13 cellular contexts compared by ENCODE assay signal in genomic region chr5:159849437-159850191, GRCh38.
DNase-seq lines count a peak whose midpoint lies in the region; ATAC-seq and TF ChIP-seq lines count a peak whose summit lies in the region.
"Had no signal": no experiment of that assay in that cellular context is flagged by ENCODE, and none has a peak within 500 bp of the region (broad histone marks: within the 10 kb centered on the region; RNA-seq: fewer than 3 reads in every experiment).

No MANE protein-coding gene starts in this region.

- no peaks in the 10 kb centered on the region for H3K36me3 ChIP-seq in ACC112 (ENCODE audit: insufficient read depth, low read length)
- H3K36me3 ChIP-seq in right lobe of liver = no peaks in the 10 kb centered on the region

- WGBS in right lobe of liver (ENCODE audit: insufficient coverage, low coverage, low lambda C conversion rate, missing lambda C conversion rate) = 84% methylated on average over 4 of the region's 4 CpGs

- no peaks in the 10 kb centered on the region for H3K9me3 Mint-ChIP-seq in activated CD4-positive, alpha-beta memory T cell treated with anti-CD3 and anti-CD28 coated beads for 36 hours
- H3K9me3 Mint-ChIP-seq: natural killer cell had no signal

- no peak for TF ChIP-seq POLR2A in right lobe of liver (IDR thresholded peaks at IDR 0.05)

- H3K27me3 ChIP-seq in ACC112 (ENCODE audit: insufficient read depth, low read length) (no peaks in the 10 kb centered on the region), right lobe of liver (no peaks in the 10 kb centered on the region)

- no peaks in the 10 kb centered on the region for H3K79me2 ChIP-seq in ACC112 (ENCODE audit: control insufficient read depth, insufficient read depth, low read length, unreplicated experiment)

- H3K36me3 Mint-ChIP-seq in activated CD4-positive, alpha-beta memory T cell treated with anti-CD3 and anti-CD28 coated beads for 36 hours = no peaks in the 10 kb centered on the region
- H3K36me3 Mint-ChIP-seq: activated naive CD8-positive, alpha-beta T cell; natural killer cell had no signal

- TF ChIP-seq CTCF in right lobe of liver (IDR thresholded peaks at IDR 0.05) = no peak

- CTCF ChIA-PET in activated CD4-positive, alpha-beta memory T cell treated with anti-CD3 and anti-CD28 coated beads for 36 hours (lab: Charles Lee) = no interaction called here

- no peak overlapping the region for H3K27ac Mint-ChIP-seq in activated CD4-positive, alpha-beta memory T cell treated with anti-CD3 and anti-CD28 coated beads for 36 hours
- H3K27ac Mint-ChIP-seq: activated naive CD8-positive, alpha-beta T cell; natural killer cell had no signal

- no peak overlapping the region for H3K4me3 Mint-ChIP-seq in activated CD4-positive, alpha-beta memory T cell treated with anti-CD3 and anti-CD28 coated beads for 36 hours
- H3K4me3 Mint-ChIP-seq: activated naive CD8-positive, alpha-beta T cell; natural killer cell had no signal

- no peak overlapping the region for H2AFZ ChIP-seq in ACC112 (ENCODE audit: low read length, unreplicated experiment)

- H3K27ac ChIP-seq in ACC112 (ENCODE audit: low read depth, low read length) (peak overlapping the region; percentile 34), right lobe of liver (no peak overlapping the region)

- DNase-seq in HCEC 1CT (peak; percentile 82), amniotic stem cell (lab: John Stamatoyannopoulos, UW) (peak; percentile 21), iris pigment epithelial cell (ENCODE audit: low read depth) (peak; percentile 89), right lobe of liver (no peak), DMS 273 (lab: John Stamatoyannopoulos, UW; ENCODE audit: unreplicated experiment) (no peak)
- no peak for DNase-seq in activated CD4-positive, alpha-beta memory T cell treated with anti-CD3 and anti-CD28 coated beads for 36 hours
- DNase-seq: AML-193, natural killer cell, NCI-H1694, T-helper 2 cell had no signal

- ATAC-seq in right lobe of liver (no peak), GM21526 (IDR thresholded peaks at IDR 0.05; ENCODE audit: low FRiP score, unreplicated experiment) (no peak)
- ATAC-seq: natural killer cell had no signal

- POLR2A ChIA-PET in activated CD4-positive, alpha-beta memory T cell treated with anti-CD3 and anti-CD28 coated beads for 36 hours (lab: Charles Lee) = no interaction called here

- H3K4me1 Mint-ChIP-seq in activated CD4-positive, alpha-beta memory T cell treated with anti-CD3 and anti-CD28 coated beads for 36 hours (ENCODE audit: low read depth) = no peaks in the 10 kb centered on the region
- H3K4me1 Mint-ChIP-seq: natural killer cell had no signal

- intact Hi-C loops in right lobe of liver (cut with DNase I) = no loop called here
- intact Hi-C loops in activated CD4-positive, alpha-beta memory T cell treated with anti-CD3 and anti-CD28 coated beads for 36 hours (cut with micrococcal nuclease) = no loop called here

- H3K4me3 ChIP-seq in ACC112 (ENCODE audit: low read depth, low read length) (no peak overlapping the region), right lobe of liver (no peak overlapping the region)

- H3K4me1 ChIP-seq in ACC112 (ENCODE audit: control insufficient read depth, insufficient read depth, low read length, unreplicated experiment) = peaks cover 26% of the 10 kb centered on the region
- no peaks in the 10 kb centered on the region for H3K4me1 ChIP-seq in right lobe of liver

- peaks cover 9% of the 10 kb centered on the region for H3K27me3 Mint-ChIP-seq in activated CD4-positive, alpha-beta memory T cell treated with anti-CD3 and anti-CD28 coated beads for 36 hours

- H3K9me3 ChIP-seq in right lobe of liver = no peaks in the 10 kb centered on the region

Comparison
In these comparisons a context has a peak if more than half of its experiments do, and no peak if none do; other contexts are left out.
1. DNase-seq: peak in HCEC 1CT (single experiment), amniotic stem cell (single experiment) and iris pigment epithelial cell (single experiment); none in right lobe of liver (0 of 3), DMS 273 (single experiment) and activated CD4-positive, alpha-beta memory T cell treated with anti-CD3 and anti-CD28 coated beads for 36 hours (single experiment).